Comparison of ENCODE assay signal across 13 cellular contexts in genomic region chr13:45482571-45483173, GRCh38. TPM values are rescaled to one million over a fixed set of nuclear protein-coding genes. Genes with fewer than 3 reads are reported as not detected.
DNase-seq lines count a peak whose midpoint lies in the region; ATAC-seq and TF ChIP-seq lines count a peak whose summit lies in the region.
"Had no signal": no experiment of that assay in that cellular context is flagged by ENCODE, and none has a peak within 500 bp of the region (broad histone marks: within the 10 kb centered on the region; RNA-seq: fewer than 3 reads in every experiment).

No MANE protein-coding gene starts in this region.

- H3K4me3 ChIP-seq in fibroblast of the aortic adventitia (ENCODE audit: low read depth, low read length) (no peak overlapping the region), left lung (no peak overlapping the region)

- peaks cover 11% of the 10 kb centered on the region for H3K4me1 Mint-ChIP-seq in T-helper 17 cell
- H3K4me1 Mint-ChIP-seq in stimulated activated effector memory CD8-positive, alpha-beta T cell treated with anti-CD3 and anti-CD28 coated beads, Interleukin-12 subunit alpha, Interleukin-12 subunit beta, amount 100 ng/mL, for 72 hours, result no peaks in the 10 kb centered on the region

- ATAC-seq in left ventricle myocardium superior, result peak; percentile 43
- no peak for ATAC-seq in Right ventricle myocardium inferior
- no peak for ATAC-seq in T-helper 17 cell
- no peak for ATAC-seq in stimulated activated effector memory CD8-positive, alpha-beta T cell treated with anti-CD3 and anti-CD28 coated beads, Interleukin-12 subunit alpha, Interleukin-12 subunit beta, amount 100 ng/mL, for 72 hours
- no peak for ATAC-seq in left lung
- ATAC-seq: activated CD4-positive, CD25-positive, alpha-beta regulatory T cell treated with anti-CD3 and anti-CD28 coated beads, Interleukin-2, amount 50 U/mL, for 24 hours; stimulated activated naive CD8-positive, alpha-beta T cell treated with anti-CD3 and anti-CD28 coated beads, Interleukin-15, Interleukin-2, amounts not matched to agents 100 U/mL and 50 U/mL, for 24 hours had no signal

- H3K9me3 Mint-ChIP-seq in stimulated activated effector memory CD8-positive, alpha-beta T cell treated with anti-CD3 and anti-CD28 coated beads, Interleukin-12 subunit alpha, Interleukin-12 subunit beta, amount 100 ng/mL, for 72 hours, result no peaks in the 10 kb centered on the region

- no peak overlapping the region for H3K4me3 Mint-ChIP-seq in T-helper 17 cell
- H3K4me3 Mint-ChIP-seq in stimulated activated effector memory CD8-positive, alpha-beta T cell treated with anti-CD3 and anti-CD28 coated beads, Interleukin-12 subunit alpha, Interleukin-12 subunit beta, amount 100 ng/mL, for 72 hours, result no peak overlapping the region

- TF ChIP-seq CTCF in fibroblast of the aortic adventitia (IDR thresholded peaks at IDR 0.05; ENCODE audit: insufficient read depth, low read length) (no peak), left lung (IDR thresholded peaks at IDR 0.05) (no peak)

- H3K27me3 Mint-ChIP-seq in T-helper 17 cell, result no peaks in the 10 kb centered on the region

- H3K36me3 Mint-ChIP-seq in T-helper 17 cell (ENCODE audit: low read depth), result peaks cover 4% of the 10 kb centered on the region
- peaks cover 80% of the 10 kb centered on the region for H3K36me3 Mint-ChIP-seq in stimulated activated effector memory CD8-positive, alpha-beta T cell treated with anti-CD3 and anti-CD28 coated beads, Interleukin-12 subunit alpha, Interleukin-12 subunit beta, amount 100 ng/mL, for 72 hours

- H3K9me3 ChIP-seq in T-helper 17 cell (ENCODE audit: control insufficient read depth, low read length, poor library complexity, severe bottlenecking), result no peaks in the 10 kb centered on the region
- H3K9me3 ChIP-seq in left lung, result no peaks in the 10 kb centered on the region

- peak overlapping the region; percentile 54 for H3K27ac Mint-ChIP-seq in T-helper 17 cell
- H3K27ac Mint-ChIP-seq in stimulated activated effector memory CD8-positive, alpha-beta T cell treated with anti-CD3 and anti-CD28 coated beads, Interleukin-12 subunit alpha, Interleukin-12 subunit beta, amount 100 ng/mL, for 72 hours, result peak overlapping the region; percentile 16

- intact Hi-C loops in left ventricle myocardium superior (cut with micrococcal nuclease), result no loop called here
- intact Hi-C loops in Right ventricle myocardium inferior (cut with DNase I), result loop anchor here (5.0 kb wide), 1 partner anchor 85 kb away; no protein-coding TSS in a partner anchor
- intact Hi-C loops in left lung (cut with DNase I), result no loop called here

- peaks cover 0 to 67% of the 10 kb centered on the region in 2 donors for H3K36me3 ChIP-seq in left lung

- no peaks in the 10 kb centered on the region for H3K27me3 ChIP-seq in left lung

- DNase-seq in left ventricle myocardium superior (no peak), Right ventricle myocardium inferior (ENCODE audit: missing footprints) (no peak), T-helper 17 cell (no peak), fibroblast of the aortic adventitia (ENCODE audit: low read depth) (peak; percentile 49), AML-193 (lab: John Stamatoyannopoulos, UW) (no peak), left lung (no peak), NCI-H226 (no peak)
- no peak for DNase-seq in stimulated activated effector memory CD8-positive, alpha-beta T cell treated with anti-CD3 and anti-CD28 coated beads, Interleukin-12 subunit alpha, Interleukin-12 subunit beta, amount 100 ng/mL, for 72 hours (ENCODE audit: low spot score in 2 of 2)
- DNase-seq: activated T-cell treated with anti-CD3 and anti-CD28 coated beads, Interleukin-2, amount 50 U/mL, for 48 hours; NCI-H2081 treated with DMSO at 0.1 percent for 48 hours; stimulated activated CD4-positive, alpha-beta T cell treated with anti-CD3 and anti-CD28 coated beads, Interleukin-4, amount 100 ng/mL, for 4 hours; stimulated activated naive CD8-positive, alpha-beta T cell treated with anti-CD3 and anti-CD28 coated beads, Interleukin-15, Interleukin-2, amounts not matched to agents 100 U/mL and 50 U/mL, for 24 hours had no signal

- H3K4me1 ChIP-seq in left lung, result no peaks in the 10 kb centered on the region

- H3K27ac ChIP-seq in left lung, result no peak overlapping the region

RNA-seq across cellular contexts. Expression of gene COG3, which starts 17.9 kb away (rescaled TPM):
- total RNA-seq in left ventricle myocardium superior (15.1 TPM), Right ventricle myocardium inferior (12.3 TPM), T-helper 17 cell (10 to 100 TPM; 42.5 to 50.8 TPM), fibroblast of the aortic adventitia (ENCODE audit: low replicate concordance) (31.0 and 31.2 TPM in 2 replicates), left lung (10 to 100 TPM; 20.6 to 25.4 TPM)
